ENCODE assay signal across 11 cellular contexts in the genomic region with DNA sequence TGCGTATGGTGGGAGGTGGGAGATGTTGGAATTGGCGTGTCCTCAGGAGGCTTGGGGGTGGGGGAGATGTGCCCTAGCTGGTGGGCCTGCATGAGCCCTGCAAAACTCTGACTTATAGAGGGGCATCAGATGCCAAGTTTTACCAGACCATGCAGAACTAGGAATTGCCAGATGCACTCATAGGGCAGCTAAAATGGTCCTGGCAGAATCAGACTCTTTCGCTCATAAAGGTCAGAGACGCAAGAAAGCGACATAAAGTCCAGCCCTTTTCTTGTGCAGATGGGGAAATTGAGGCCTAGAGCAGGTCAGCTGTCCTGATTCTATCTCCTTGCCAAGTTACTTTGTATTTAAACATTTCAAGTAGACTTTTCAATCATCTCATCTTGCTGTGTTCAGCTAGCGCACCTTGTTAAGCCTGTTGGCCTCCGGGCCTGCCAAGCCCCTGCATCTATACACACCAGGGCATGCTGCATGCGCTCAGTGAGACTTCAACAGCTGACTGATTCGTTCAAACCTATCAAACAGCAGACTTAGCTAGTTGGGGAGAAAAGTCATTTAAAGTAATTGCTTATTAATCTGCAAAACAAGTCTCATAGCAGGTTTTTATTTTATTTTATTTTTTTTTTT. TPM values are rescaled to one million over a fixed set of nuclear protein-coding genes. Genes with fewer than 3 reads are reported as not detected.
DNase-seq lines count a peak whose midpoint lies in the region; ATAC-seq and TF ChIP-seq lines count a peak whose summit lies in the region.
"Had no signal": no experiment of that assay in that cellular context is flagged by ENCODE, and none has a peak within 500 bp of the region (broad histone marks: within the 10 kb centered on the region; RNA-seq: fewer than 3 reads in every experiment).

No MANE protein-coding gene starts in this region.

- peak overlapping the region; percentile 67 for H3K4me3 Mint-ChIP-seq in HFFc6
- no peak overlapping the region for H3K4me3 Mint-ChIP-seq in T-helper 17 cell
- H3K4me3 Mint-ChIP-seq: activated CD8-positive, alpha-beta T cell treated with anti-CD3 and anti-CD28 coated beads, Interleukin-2, amount 10 ng/mL, durations not matched to agents 7 days and 5 days had no signal

- TF ChIP-seq CTCF in HFFc6 (IDR thresholded peaks at IDR 0.05) (no peak), hepatocyte (IDR thresholded peaks at IDR 0.05; ENCODE audit: poor library complexity) (no peak)

- intact Hi-C loops in sciatic nerve (cut with DNase I): loop anchor here (10.0 kb wide), 1 partner anchor 298 kb away; no protein-coding TSS in a partner anchor

- H3K4me3 ChIP-seq in hepatocyte: no peak overlapping the region
- H3K4me3 ChIP-seq: sigmoid colon had no signal

- H3K9me3 ChIP-seq in T-helper 17 cell (ENCODE audit: control insufficient read depth, low read length, poor library complexity, severe bottlenecking): no peaks in the 10 kb centered on the region
- H3K9me3 ChIP-seq in hepatocyte (ENCODE audit: low read depth): no peaks in the 10 kb centered on the region
- H3K9me3 ChIP-seq: sigmoid colon had no signal

- H4K20me1 ChIP-seq in hepatocyte (ENCODE audit: insufficient read depth, poor library complexity, severe bottlenecking): no peaks in the 10 kb centered on the region

- H3K79me2 ChIP-seq in hepatocyte: no peaks in the 10 kb centered on the region

- H3K4me2 ChIP-seq in hepatocyte: peak overlapping the region; percentile 30

- no peaks in the 10 kb centered on the region for H3K9me2 ChIP-seq in hepatocyte (replicated peaks; ENCODE audit: insufficient read depth)

- H3K4me1 Mint-ChIP-seq in HFFc6 (ENCODE audit: low read depth) (peaks cover 14% of the 10 kb centered on the region), T-helper 17 cell (peaks cover 13% of the 10 kb centered on the region)

- H3K27ac Mint-ChIP-seq in HFFc6: no peak overlapping the region
- H3K27ac Mint-ChIP-seq in T-helper 17 cell: peak overlapping the region; percentile 29
- H3K27ac Mint-ChIP-seq: activated CD8-positive, alpha-beta T cell treated with anti-CD3 and anti-CD28 coated beads, Interleukin-2, amount 10 ng/mL, durations not matched to agents 7 days and 5 days had no signal

- no peak for ATAC-seq in T-helper 17 cell
- peak; percentile 42 for ATAC-seq in sciatic nerve
- no peak for ATAC-seq in GM21423 (IDR thresholded peaks at IDR 0.05; ENCODE audit: unreplicated experiment)
- no peak for ATAC-seq in GM19467 (IDR thresholded peaks at IDR 0.05; ENCODE audit: unreplicated experiment)
- ATAC-seq: activated CD8-positive, alpha-beta T cell treated with anti-CD3 and anti-CD28 coated beads, Interleukin-2, amount 10 ng/mL, durations not matched to agents 7 days and 5 days had no signal

- H3K36me3 Mint-ChIP-seq in HFFc6 (ENCODE audit: low read depth): no peaks in the 10 kb centered on the region
- no peaks in the 10 kb centered on the region for H3K36me3 Mint-ChIP-seq in T-helper 17 cell (ENCODE audit: low read depth)

- no peak overlapping the region for H3K27ac ChIP-seq in hepatocyte
- H3K27ac ChIP-seq: sigmoid colon had no signal

- no peaks in the 10 kb centered on the region for H3K9me3 Mint-ChIP-seq in HFFc6

- H3K4me1 ChIP-seq in hepatocyte (ENCODE audit: insufficient read depth): peaks cover 3% of the 10 kb centered on the region

- whole genome bisulfite sequencing in hepatocyte (ENCODE audit: low lambda C conversion rate, missing lambda C conversion rate): 88% methylated on average over 9 of the region's 9 CpGs

- no peaks in the 10 kb centered on the region for H3K27me3 ChIP-seq in hepatocyte

- H3K27me3 Mint-ChIP-seq in HFFc6 (ENCODE audit: insufficient read depth) (peaks cover 3% of the 10 kb centered on the region), T-helper 17 cell (peaks cover 46% of the 10 kb centered on the region)

- DNase-seq in HFFc6 (no peak), T-helper 17 cell (no peak), hepatocyte (ENCODE audit: low spot score) (no peak), sciatic nerve (ENCODE audit: low spot score) (no peak), Kasumi-1 (lab: John Stamatoyannopoulos, UW) (no peak)
- DNase-seq: activated CD8-positive, alpha-beta T cell treated with anti-CD3 and anti-CD28 coated beads, Interleukin-2, amount 10 ng/mL, durations not matched to agents 7 days and 5 days; activated gamma-delta T cell treated with Interleukin-2 at 50 U/mL for 16 hours; NCI-H524 treated with DMSO at 0.1 percent for 48 hours; sigmoid colon had no signal

- H2AFZ ChIP-seq in hepatocyte: no peak overlapping the region

- no peaks in the 10 kb centered on the region for H3K36me3 ChIP-seq in hepatocyte (replicated peaks; ENCODE audit: insufficient read depth, low read depth)
- H3K36me3 ChIP-seq: sigmoid colon had no signal

RNA-seq across cellular contexts. Expression of a gene that starts 34.1 kb away (rescaled TPM):
- total RNA-seq in HFFc6 (2021; fragmentation: NEBNext Ultra II Directional; extraction: Animal tissue kit (Norgen Biotek cat#: 25700)): under 1 TPM in 1 of 6 experiments, not detected in 5; 0.09 TPM
- total RNA-seq in T-helper 17 cell (under 1 TPM; 0.34 to 0.65 TPM), hepatocyte (8.6 and 9.0 TPM in 2 replicates), sciatic nerve (0.18 TPM)
- 5.8 and 6.2 TPM in 2 replicates for polyA plus RNA-seq in hepatocyte
- total RNA-seq: activated CD8-positive, alpha-beta T cell treated with anti-CD3 and anti-CD28 coated beads, Interleukin-2, amount 10 ng/mL, durations not matched to agents 7 days and 5 days had no signal
